Comparison of ENCODE assay signal across 1 cellular context in the genomic region with DNA sequence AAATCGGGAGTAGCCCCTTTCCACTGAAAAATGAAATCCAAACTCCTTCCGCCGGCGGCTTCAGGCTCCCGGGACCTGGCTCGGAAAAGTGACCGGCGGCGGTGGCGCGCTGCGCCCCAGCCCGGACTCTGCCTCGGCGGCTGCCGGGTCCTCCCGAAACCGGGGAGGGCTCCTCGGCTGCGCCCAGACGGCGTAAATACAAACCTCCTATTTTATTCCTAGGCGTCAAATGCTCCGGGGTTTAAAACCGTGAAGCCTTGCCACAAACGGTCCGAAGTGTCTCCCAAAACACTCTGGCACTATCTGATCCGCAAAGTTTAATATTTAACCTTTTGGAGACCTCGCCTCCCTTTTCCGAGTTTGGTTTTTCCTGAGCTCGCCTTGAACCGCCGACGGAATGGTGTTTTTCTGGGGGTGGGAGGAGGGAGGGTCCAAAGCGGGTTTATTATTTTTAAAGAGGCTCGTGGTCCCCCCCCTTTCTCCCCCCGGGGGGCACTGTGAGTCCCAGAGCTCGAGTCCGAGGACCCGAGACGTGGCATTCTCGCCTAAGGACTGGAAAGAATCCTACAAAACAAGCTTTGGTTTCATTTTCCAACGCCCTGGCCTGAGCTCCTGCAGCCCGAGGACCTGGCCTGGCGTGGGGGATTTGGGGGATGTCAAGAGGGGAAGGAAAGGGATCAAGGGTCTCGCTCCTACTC.
TF ChIP-seq lines count a peak whose summit lies in the region.

No MANE protein-coding gene starts in this region.

TF ChIP-seq in HepG2, 621 proteins besides CTCF, POLR2A, EP300 and RAD21 (continued from another document):
- TF ChIP-seq DRAP1 (CRISPR knock-in tag; IDR thresholded peaks at IDR 0.05): peak; percentile 65
- TF ChIP-seq NFKB2 (CRISPR knock-in tag; IDR thresholded peaks at IDR 0.05; ENCODE audit: borderline replicate concordance): peak; percentile 56; the same call in 1 of the 2 replicates
- no peak for TF ChIP-seq HMG20B (CRISPR knock-in tag; conservative IDR thresholded peaks at IDR 0.05)
- no peak for TF ChIP-seq ZNF629 (CRISPR knock-in tag; conservative IDR thresholded peaks at IDR 0.05)
- TF ChIP-seq ARNT (IDR thresholded peaks at IDR 0.05): no peak
- TF ChIP-seq SOX5 (CRISPR knock-in tag; IDR thresholded peaks at IDR 0.05; ENCODE audit: borderline replicate concordance): peak; percentile 47; the same call in 1 of the 2 replicates
- no peak for TF ChIP-seq PAX8 (CRISPR knock-in tag; IDR thresholded peaks at IDR 0.05; ENCODE audit: borderline replicate concordance)
- TF ChIP-seq, protein P1, sequence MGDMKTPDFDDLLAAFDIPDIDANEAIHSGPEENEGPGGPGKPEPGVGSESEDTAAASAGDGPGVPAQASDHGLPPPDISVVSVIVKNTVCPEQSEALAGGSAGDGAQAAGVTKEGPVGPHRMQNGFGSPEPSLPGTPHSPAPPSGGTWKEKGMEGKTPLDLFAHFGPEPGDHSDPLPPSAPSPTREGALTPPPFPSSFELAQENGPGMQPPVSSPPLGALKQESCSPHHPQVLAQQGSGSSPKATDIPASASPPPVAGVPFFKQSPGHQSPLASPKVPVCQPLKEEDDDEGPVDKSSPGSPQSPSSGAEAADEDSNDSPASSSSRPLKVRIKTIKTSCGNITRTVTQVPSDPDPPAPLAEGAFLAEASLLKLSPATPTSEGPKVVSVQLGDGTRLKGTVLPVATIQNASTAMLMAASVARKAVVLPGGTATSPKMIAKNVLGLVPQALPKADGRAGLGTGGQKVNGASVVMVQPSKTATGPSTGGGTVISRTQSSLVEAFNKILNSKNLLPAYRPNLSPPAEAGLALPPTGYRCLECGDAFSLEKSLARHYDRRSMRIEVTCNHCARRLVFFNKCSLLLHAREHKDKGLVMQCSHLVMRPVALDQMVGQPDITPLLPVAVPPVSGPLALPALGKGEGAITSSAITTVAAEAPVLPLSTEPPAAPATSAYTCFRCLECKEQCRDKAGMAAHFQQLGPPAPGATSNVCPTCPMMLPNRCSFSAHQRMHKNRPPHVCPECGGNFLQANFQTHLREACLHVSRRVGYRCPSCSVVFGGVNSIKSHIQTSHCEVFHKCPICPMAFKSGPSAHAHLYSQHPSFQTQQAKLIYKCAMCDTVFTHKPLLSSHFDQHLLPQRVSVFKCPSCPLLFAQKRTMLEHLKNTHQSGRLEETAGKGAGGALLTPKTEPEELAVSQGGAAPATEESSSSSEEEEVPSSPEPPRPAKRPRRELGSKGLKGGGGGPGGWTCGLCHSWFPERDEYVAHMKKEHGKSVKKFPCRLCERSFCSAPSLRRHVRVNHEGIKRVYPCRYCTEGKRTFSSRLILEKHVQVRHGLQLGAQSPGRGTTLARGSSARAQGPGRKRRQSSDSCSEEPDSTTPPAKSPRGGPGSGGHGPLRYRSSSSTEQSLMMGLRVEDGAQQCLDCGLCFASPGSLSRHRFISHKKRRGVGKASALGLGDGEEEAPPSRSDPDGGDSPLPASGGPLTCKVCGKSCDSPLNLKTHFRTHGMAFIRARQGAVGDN (CRISPR knock-in tag; IDR thresholded peaks at IDR 0.05): peak; percentile 52
- no peak for TF ChIP-seq ZFP1 (CRISPR knock-in tag; IDR thresholded peaks at IDR 0.05)
